8 cellular contexts compared by ENCODE assay signal in genomic region chr2:231037202-231037730, GRCh38. TPM values are rescaled to one million over a fixed set of nuclear protein-coding genes. Genes with fewer than 3 reads are reported as not detected.
DNase-seq lines count a peak whose midpoint lies in the region; ATAC-seq, FAIRE-seq and TF ChIP-seq lines count a peak whose summit lies in the region.

TSS of gene C2orf72 (plus strand) at chr2:231037523. CDS start at chr2:231037566, 43 bp downstream.

- H3K36me3 Mint-ChIP-seq in CD8-positive, alpha-beta T cell: no peaks in the 10 kb centered on the region
- no peaks in the 10 kb centered on the region for H3K36me3 Mint-ChIP-seq in neural crest cell (ENCODE audit: low read depth)

- intact Hi-C loops in CD8-positive, alpha-beta T cell (cut with DNase I, micrococcal nuclease): no loop called here

- H3K4me3 ChIP-seq in CD8-positive, alpha-beta T cell (ENCODE audit: low read depth, low read length): no peak within 1 kb of the TSS
- H3K4me3 ChIP-seq in HUES64 (ENCODE audit: low read length) (peak within 1 kb of the TSS; percentile 58), coronary artery (peak within 1 kb of the TSS; percentile 66)

- CTCF ChIA-PET in CD8-positive, alpha-beta T cell (lab: Charles Lee): no interaction called here

- no peaks in the 10 kb centered on the region for H3K36me3 ChIP-seq in CD8-positive, alpha-beta T cell (ENCODE audit: insufficient read depth, low read length)
- H3K36me3 ChIP-seq in HUES64 (ENCODE audit: insufficient read depth, low read length): no peaks in the 10 kb centered on the region

- H3K9me3 Mint-ChIP-seq in CD8-positive, alpha-beta T cell: no peaks in the 10 kb centered on the region
- H3K9me3 Mint-ChIP-seq in neural crest cell: no peaks in the 10 kb centered on the region

- POLR2A ChIA-PET in CD8-positive, alpha-beta T cell (lab: Charles Lee): no interaction called here

- peak within 1 kb of the TSS; percentile 62 for H3K4me3 Mint-ChIP-seq in CD8-positive, alpha-beta T cell
- peak within 1 kb of the TSS; percentile 82 for H3K4me3 Mint-ChIP-seq in neural crest cell

- DNase-seq in CD8-positive, alpha-beta T cell: no peak
- DNase-seq in coronary artery (ENCODE audit: low spot score) (no peak), neural crest cell (ENCODE audit: low read depth, low spot score) (no peak), GM19239 (ENCODE audit: insufficient read length, low spot score) (no peak), GF-D8 (lab: John Stamatoyannopoulos, UW) (no peak)

- H3K9me3 ChIP-seq in CD8-positive, alpha-beta T cell (ENCODE audit: low read length): no peaks in the 10 kb centered on the region
- H3K9me3 ChIP-seq in HUES64 (ENCODE audit: insufficient read depth, low read depth, low read length): no peaks in the 10 kb centered on the region

- peaks cover 10% of the 10 kb centered on the region for H3K27me3 ChIP-seq in CD8-positive, alpha-beta T cell (ENCODE audit: insufficient read depth, low read length)
- peaks cover 72% of the 10 kb centered on the region for H3K27me3 ChIP-seq in HUES64 (ENCODE audit: insufficient read depth, low read length)

- ATAC-seq in CD8-positive, alpha-beta T cell: no peak
- no peak for ATAC-seq in HG02678 (IDR thresholded peaks at IDR 0.05; ENCODE audit: unreplicated experiment)
- no peak for ATAC-seq in GM21526 (IDR thresholded peaks at IDR 0.05; ENCODE audit: low FRiP score, unreplicated experiment)

- FAIRE-seq in GM19239 (lab: Jason Lieb, UNC): no peak

- H3K9ac ChIP-seq in HUES64 (ENCODE audit: low read depth, low read length): no peak within 1 kb of the TSS

- no peak within 1 kb of the TSS for H3K27ac Mint-ChIP-seq in CD8-positive, alpha-beta T cell
- no peak within 1 kb of the TSS for H3K27ac Mint-ChIP-seq in neural crest cell (ENCODE audit: unreplicated experiment)

- TF ChIP-seq CTCF in CD8-positive, alpha-beta T cell (IDR thresholded peaks at IDR 0.05): no peak
- TF ChIP-seq CTCF in coronary artery (IDR thresholded peaks at IDR 0.05): no peak
- TF ChIP-seq CTCF in neural crest cell (conservative IDR thresholded peaks at IDR 0.05): no peak

- H3K4me1 ChIP-seq in CD8-positive, alpha-beta T cell (ENCODE audit: insufficient read depth, low read length): peaks cover 3% of the 10 kb centered on the region
- H3K4me1 ChIP-seq in HUES64 (ENCODE audit: insufficient read depth, low read length): peaks cover 3% of the 10 kb centered on the region; the same call in 1 of the 2 replicates

- no peak within 1 kb of the TSS for H3K27ac ChIP-seq in CD8-positive, alpha-beta T cell (ENCODE audit: low read depth, low read length)
- no peak within 1 kb of the TSS for H3K27ac ChIP-seq in HUES64 (ENCODE audit: low read depth, low read length)
- H3K27ac ChIP-seq in coronary artery: no peak within 1 kb of the TSS

- WGBS in HUES64: 2% methylated on average over 61 of the region's 61 CpGs

- H3K27me3 Mint-ChIP-seq in CD8-positive, alpha-beta T cell (ENCODE audit: low read depth): peaks cover 65% of the 10 kb centered on the region
- H3K27me3 Mint-ChIP-seq in neural crest cell (ENCODE audit: low read depth): peaks cover 72% of the 10 kb centered on the region

- peaks cover 8% of the 10 kb centered on the region for H3K4me1 Mint-ChIP-seq in CD8-positive, alpha-beta T cell (ENCODE audit: low read depth)
- H3K4me1 Mint-ChIP-seq in neural crest cell: peaks cover 5% of the 10 kb centered on the region

RNA-seq across cellular contexts. Expression of gene C2orf72, which starts in this region (rescaled TPM):
- not detected for total RNA-seq in CD8-positive, alpha-beta T cell
- polyA plus RNA-seq in HUES64 (2013, experiment 1 of 2): 0.95 TPM
- 1.3 TPM for polyA plus RNA-seq in HUES64 (2013, experiment 2 of 2)
- total RNA-seq in neural crest cell: 3.0 and 3.3 TPM in 2 replicates
